Comparison of ENCODE assay signal across 18 cellular contexts in the genomic region with DNA sequence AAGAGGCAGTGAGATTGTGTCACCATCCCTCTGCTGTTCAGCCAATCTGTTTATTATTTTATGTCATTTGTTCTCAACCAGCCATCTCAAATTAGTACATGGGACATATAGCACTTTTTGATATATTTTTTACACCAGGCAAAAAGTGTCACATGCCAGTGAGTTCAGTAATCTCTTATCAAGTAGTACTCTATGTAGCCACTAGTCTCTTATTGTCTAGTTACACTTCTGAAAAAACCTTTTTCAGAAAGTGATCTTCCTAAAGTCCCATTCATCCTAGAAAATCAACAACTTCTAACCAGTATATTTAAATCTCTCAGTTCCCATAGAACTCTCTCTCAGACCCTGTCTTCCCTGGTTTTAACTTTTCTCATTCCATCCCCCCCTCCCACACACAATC.
DNase-seq lines count a peak whose midpoint lies in the region; ATAC-seq, FAIRE-seq and TF ChIP-seq lines count a peak whose summit lies in the region.
"Had no signal": no experiment of that assay in that cellular context is flagged by ENCODE, and none has a peak within 500 bp of the region (broad histone marks: within the 10 kb centered on the region; RNA-seq: fewer than 3 reads in every experiment).

No MANE protein-coding gene starts in this region.

- H3K9me3 ChIP-seq in H9 (ENCODE audit: control insufficient read depth, low read depth, low read length) (no peaks in the 10 kb centered on the region), GM12878 (replicated peaks; ENCODE audit: control insufficient read depth, insufficient read depth, low read length) (no peaks in the 10 kb centered on the region), neural progenitor cell (ENCODE audit: low read depth) (no peaks in the 10 kb centered on the region)
- H3K9me3 ChIP-seq: BE2C had no signal

- H3K27ac Mint-ChIP-seq in H9 (no peak overlapping the region), neural progenitor cell (no peak overlapping the region)
- H3K27ac Mint-ChIP-seq: CD4-positive, CD25-positive, alpha-beta regulatory T cell had no signal

- H3K4me1 ChIP-seq in H9 (ENCODE audit: insufficient read depth, low read length), result no peaks in the 10 kb centered on the region; the same call in 1 of the 2 replicates
- no peaks in the 10 kb centered on the region for H3K4me1 ChIP-seq in GM12878 (ENCODE audit: control insufficient read depth, insufficient read depth, low read length)
- no peaks in the 10 kb centered on the region for H3K4me1 ChIP-seq in neural progenitor cell
- H3K4me1 ChIP-seq: BE2C had no signal

- H3K23me2 ChIP-seq in H9 (ENCODE audit: insufficient read length, low read depth, low read length, poor library complexity, severe bottlenecking), result no peaks in the 10 kb centered on the region

- DNase-seq in H9, result no peak
- no peak for DNase-seq in GM12878 (ENCODE audit: low read depth, low spot score)
- DNase-seq in neural progenitor cell (ENCODE audit: low spot score), result no peak
- no peak for DNase-seq in AG08396 (ENCODE audit: low spot score)
- DNase-seq in ecto neural progenitor cell (ENCODE audit: low spot score), result no peak
- no peak for DNase-seq in iPS-NIHi11 (ENCODE audit: low spot score)
- DNase-seq: BE2C; C1 segment of cervical spinal cord; CD4-positive, CD25-positive, alpha-beta regulatory T cell; CD8-positive, alpha-beta memory T cell; COR-L47; DMS79 treated with DMSO at 0.1 percent for 48 hours; GF-D8; GOT3; H7; KG1 had no signal

- SMC1A ChIA-PET in GM12878 (lab: Charles Lee; ENCODE audit: uncharacterized antibody, unreplicated experiment), result no interaction called here

- H2BK120ac ChIP-seq in H9 (ENCODE audit: low read depth, low read length, poor library complexity, severe bottlenecking), result no peak overlapping the region

- peaks cover 8% of the 10 kb centered on the region for H3F3A ChIP-seq in neural progenitor cell (ENCODE audit: low read depth)

- H2BK15ac ChIP-seq in H9 (ENCODE audit: low read depth, low read length), result no peak overlapping the region

- H4K8ac ChIP-seq in H9 (replicated peaks; ENCODE audit: insufficient read length, low read depth, low read length), result no peak overlapping the region

- H2BK20ac ChIP-seq in H9 (ENCODE audit: low read depth, low read length, poor library complexity, severe bottlenecking), result no peak overlapping the region

- H3K14ac ChIP-seq in H9 (ENCODE audit: insufficient read depth, low read length), result no peak overlapping the region

- BruUV-seq in GM12878 (replicated peaks; lab: Mats Ljungman, UMichigan), result no TSS peak

- H2AFZ ChIP-seq in H9 (ENCODE audit: low read length) (no peak overlapping the region), GM12878 (ENCODE audit: control insufficient read depth, low read depth, low read length) (no peak overlapping the region), neural progenitor cell (replicated peaks) (no peak overlapping the region)

- POLR2A ChIA-PET in GM12878 (lab: Charles Lee), result no interaction called here

- no peak for TF ChIP-seq EP300 in GM12878 (IDR thresholded peaks at IDR 0.05; ENCODE audit: borderline replicate concordance in 1 of 2, control insufficient read depth in 1 of 2, low read depth in 2 of 2, low read length in 2 of 2)

- intact Hi-C loops in GM12878 (cut with micrococcal nuclease; ENCODE audit: unreplicated experiment), result no loop called here

- H3K4me3 Mint-ChIP-seq in H9 (no peak overlapping the region), neural progenitor cell (no peak overlapping the region)
- H3K4me3 Mint-ChIP-seq: CD4-positive, CD25-positive, alpha-beta regulatory T cell; CD8-positive, alpha-beta memory T cell had no signal

- H3K56ac ChIP-seq in H9 (ENCODE audit: insufficient read length, low read depth, low read length), result no peak overlapping the region

- TF ChIP-seq RAD21 in GM12878 (IDR thresholded peaks at IDR 0.05; ENCODE audit: insufficient read depth, low read depth, low read length), result no peak

- H3K4me3 ChIP-seq in GM12878 (no peak overlapping the region), neural progenitor cell (no peak overlapping the region)

- in situ Hi-C loops in GM12878 (cut with MboI), result no loop called here

- H4K20me1 ChIP-seq in H9 (ENCODE audit: control insufficient read depth, insufficient read depth, insufficient read length) (no peaks in the 10 kb centered on the region), GM12878 (ENCODE audit: control insufficient read depth, insufficient read depth) (no peaks in the 10 kb centered on the region), neural progenitor cell (ENCODE audit: low read depth) (no peaks in the 10 kb centered on the region)

- no peak for TF ChIP-seq POLR2A in GM12878 (IDR thresholded peaks at IDR 0.05; ENCODE audit: low read depth, low read length)

- no peaks in the 10 kb centered on the region for H3K36me3 ChIP-seq in GM12878 (ENCODE audit: control insufficient read depth in 2 of 2, insufficient read depth in 2 of 2, low read length in 1 of 2)
- H3K36me3 ChIP-seq in neural progenitor cell, result no peaks in the 10 kb centered on the region
- H3K36me3 ChIP-seq: BE2C had no signal

- H3K9me3 Mint-ChIP-seq in H9 (no peaks in the 10 kb centered on the region), neural progenitor cell (no peaks in the 10 kb centered on the region)
- H3K9me3 Mint-ChIP-seq: CD8-positive, alpha-beta memory T cell had no signal

- H3K9ac ChIP-seq in H9 (ENCODE audit: extremely low read depth, insufficient read length, low read length) (peak overlapping the region; percentile 14), GM12878 (ENCODE audit: control insufficient read depth, insufficient read depth, low read length) (no peak overlapping the region), neural progenitor cell (no peak overlapping the region)

- H4K5ac ChIP-seq in H9 (ENCODE audit: insufficient read length, low read depth, low read length), result no peak overlapping the region

- CTCF ChIA-PET in GM12878 (lab: Yijun Ruan, JAX), result no interaction called here

- H3K4ac ChIP-seq in H9 (ENCODE audit: low read depth, low read length), result no peak overlapping the region

- no peaks in the 10 kb centered on the region for H3K36me3 Mint-ChIP-seq in H9 (ENCODE audit: insufficient read depth in 1 of 3, low read depth in 3 of 3)
- no peaks in the 10 kb centered on the region for H3K36me3 Mint-ChIP-seq in neural progenitor cell
- H3K36me3 Mint-ChIP-seq: CD4-positive, CD25-positive, alpha-beta regulatory T cell had no signal

- no peak overlapping the region for H2BK12ac ChIP-seq in H9 (ENCODE audit: insufficient read length, low read depth, low read length)

- RAD21 ChIA-PET in GM12878 (lab: Charles Lee; ENCODE audit: unreplicated experiment), result no interaction called here

- ATAC-seq in HG03159 (IDR thresholded peaks at IDR 0.05; ENCODE audit: unreplicated experiment) (peak; percentile 51), GM12878 (0 out of 3 replicates have a peak, but pooled peaks have one; percentile 31)

- H2AK5ac ChIP-seq in H9 (ENCODE audit: insufficient read length, low read length), result no peak overlapping the region

- H3K4me1 Mint-ChIP-seq in H9 (peaks cover 7 to 13% of the 10 kb centered on the region in 2 experiments), neural progenitor cell (peaks cover 2% of the 10 kb centered on the region)
- H3K4me1 Mint-ChIP-seq: CD4-positive, CD25-positive, alpha-beta regulatory T cell; CD8-positive, alpha-beta memory T cell had no signal

- H3K79me2 ChIP-seq in H9 (ENCODE audit: insufficient read depth, low read length) (no peaks in the 10 kb centered on the region), GM12878 (ENCODE audit: control insufficient read depth, insufficient read depth, low read length) (no peaks in the 10 kb centered on the region), neural progenitor cell (ENCODE audit: low read depth) (no peaks in the 10 kb centered on the region)

- H3K23ac ChIP-seq in H9 (ENCODE audit: insufficient read length, low read depth, low read length), result no peak overlapping the region

- H3K4me2 ChIP-seq in H9 (ENCODE audit: insufficient read depth, insufficient read length, low read length) (no peak overlapping the region), GM12878 (ENCODE audit: control insufficient read depth, insufficient read depth) (no peak overlapping the region), neural progenitor cell (no peak overlapping the region)

- H4K91ac ChIP-seq in H9 (ENCODE audit: insufficient read length, low read depth, low read length), result no peak overlapping the region

- no peak overlapping the region for H2BK5ac ChIP-seq in H9 (ENCODE audit: insufficient read length, low read length)

- FAIRE-seq in GM12878 (lab: Jason Lieb, UNC), result no peak
- FAIRE-seq: D721Med had no signal

- no peak overlapping the region for H3K27ac ChIP-seq in H9 (ENCODE audit: insufficient read length, low read depth, low read length)
- no peak overlapping the region for H3K27ac ChIP-seq in GM12878 (ENCODE audit: control insufficient read depth, insufficient read depth)
- no peak overlapping the region for H3K27ac ChIP-seq in neural progenitor cell

- no peaks in the 10 kb centered on the region for H3K79me1 ChIP-seq in H9 (ENCODE audit: insufficient read depth, low read depth, low read length, poor library complexity, severe bottlenecking)

- H3K18ac ChIP-seq in H9 (ENCODE audit: insufficient read length, low read depth, low read length), result no peak overlapping the region

- H3T11ph ChIP-seq in H9 (ENCODE audit: low read length), result no peak overlapping the region

- H3K27me3 Mint-ChIP-seq in H9 (ENCODE audit: low read depth) (peaks cover 1% of the 10 kb centered on the region; the same call in 1 of the 2 replicates), neural progenitor cell (ENCODE audit: insufficient read depth, low read depth) (peaks cover 2% of the 10 kb centered on the region)
- H3K27me3 Mint-ChIP-seq: CD4-positive, CD25-positive, alpha-beta regulatory T cell; CD8-positive, alpha-beta memory T cell had no signal

- no peaks in the 10 kb centered on the region for H3K27me3 ChIP-seq in H9 (ENCODE audit: insufficient read depth, low read length)
- no peaks in the 10 kb centered on the region for H3K27me3 ChIP-seq in GM12878 (replicated peaks in 1 of 2; ENCODE audit: control insufficient read depth in 2 of 2, insufficient read depth in 2 of 2, low read length in 1 of 2)
- no peaks in the 10 kb centered on the region for H3K27me3 ChIP-seq in neural progenitor cell
- H3K27me3 ChIP-seq: BE2C had no signal

- 0 out of 3 replicates have a peak, but pooled peaks have one; percentile 24 for TF ChIP-seq CTCF in H9 (conservative IDR thresholded peaks at IDR 0.05)
- no peak for TF ChIP-seq CTCF in GM12878 (IDR thresholded peaks at IDR 0.05 in 2 of 3, conservative IDR thresholded peaks at IDR 0.05 in 1 of 3; ENCODE audit: control insufficient read depth in 2 of 3, extremely low read depth in 1 of 3, insufficient read depth in 1 of 3, low read depth in 3 of 3, low read length in 3 of 3)
- peak; percentile 16 for TF ChIP-seq CTCF in neural progenitor cell (IDR thresholded peaks at IDR 0.05)

TF ChIP-seq in GM12878, 131 proteins besides CTCF, POLR2A, EP300 and RAD21 (continues in another document):
- TF ChIP-seq ATF7 (IDR thresholded peaks at IDR 0.05; ENCODE audit: low read depth), result no peak
- TF ChIP-seq MAX (IDR thresholded peaks at IDR 0.05; ENCODE audit: low read depth, low read length), result no peak
- no peak for TF ChIP-seq TCF3 (IDR thresholded peaks at IDR 0.05; ENCODE audit: borderline replicate concordance, insufficient read depth, low read depth, low read length)
- no peak for TF ChIP-seq DPF2 (IDR thresholded peaks at IDR 0.05)

Comparison
In these comparisons a context has a peak if more than half of its experiments do, and no peak if none do; other contexts are left out.
1. CTCF ChIP-seq: peak in H9 (single experiment) and neural progenitor cell (single experiment); none in GM12878 (0 of 3).